ENCODE assay signal across 19 cellular contexts in the genomic region with DNA sequence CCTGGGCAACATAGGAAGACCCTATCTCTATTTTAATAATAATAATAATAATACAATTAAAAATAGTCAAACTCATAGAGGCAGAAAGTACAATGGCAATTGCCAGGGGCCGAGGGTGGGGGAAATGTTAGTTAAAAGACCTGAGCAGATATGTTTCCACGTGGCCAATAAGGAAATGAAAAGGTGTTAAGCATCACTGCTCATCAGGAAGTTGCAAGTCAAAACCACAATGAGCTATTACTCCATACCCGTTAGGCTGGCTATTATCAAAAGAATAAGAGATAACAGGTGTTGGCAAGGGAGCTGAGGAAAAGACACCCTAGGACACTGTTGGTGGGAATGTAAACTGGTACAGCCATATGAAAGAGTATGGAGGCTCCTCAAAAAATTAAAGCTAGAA.
A peak's percentile ranks its signal among the peaks of the same experiment; 100 is the strongest.
DNase-seq lines count a peak whose midpoint lies in the region; ATAC-seq and TF ChIP-seq lines count a peak whose summit lies in the region.
"Had no signal": no experiment of that assay in that cellular context is flagged by ENCODE, and none has a peak within 500 bp of the region (broad histone marks: within the 10 kb centered on the region; RNA-seq: fewer than 3 reads in every experiment).

No MANE protein-coding gene starts in this region.

- CTCF ChIA-PET in OCI-LY7 (lab: Charles Lee; ENCODE audit: unreplicated experiment) = no interaction called here

- H3K9me3 Mint-ChIP-seq in stimulated activated memory B cell treated with anti-CD40 and anti-IgM and Interleukin-4, amounts not matched to agents 10 μg/mL and 1 μg/mL and 100 μg/mL, for 72 hours = peaks cover 7% of the 10 kb centered on the region

- H3K27ac ChIP-seq in BLaER1 treated with 17β-estradiol and CSF1 and Interleukin-3, amounts not matched to agents 10 nM and 100 nM = peak overlapping the region in 7 of 11 experiments; percentile 57 to 84 (median 76); a peak in 15 of 22 replicates
- no peak overlapping the region for H3K27ac ChIP-seq in OCI-LY7 (ENCODE audit: low read depth, low read length, poor library complexity, severe bottlenecking)

- peaks cover 7% of the 10 kb centered on the region for H3K4me1 Mint-ChIP-seq in stimulated activated memory B cell treated with anti-CD40 and anti-IgM and Interleukin-4, amounts not matched to agents 10 μg/mL and 1 μg/mL and 100 μg/mL, for 72 hours

- no peak overlapping the region for H3K4me3 Mint-ChIP-seq in stimulated activated memory B cell treated with anti-CD40 and anti-IgM and Interleukin-4, amounts not matched to agents 10 μg/mL and 1 μg/mL and 100 μg/mL, for 72 hours
- H3K4me3 Mint-ChIP-seq: CD8-positive, alpha-beta T cell had no signal

- H3K27ac Mint-ChIP-seq in stimulated activated memory B cell treated with anti-CD40 and anti-IgM and Interleukin-4, amounts not matched to agents 10 μg/mL and 1 μg/mL and 100 μg/mL, for 72 hours = no peak overlapping the region
- H3K27ac Mint-ChIP-seq: CD8-positive, alpha-beta T cell had no signal

- peak; percentile 39 for ATAC-seq in stimulated activated memory B cell treated with anti-CD40 and anti-IgM and Interleukin-4, amounts not matched to agents 10 μg/mL and 1 μg/mL and 100 μg/mL, for 72 hours
- ATAC-seq: CD8-positive, alpha-beta T cell; SK-N-SH treated with all-trans-retinoic acid at 6 μM for 48 hours had no signal

- H3K4me1 ChIP-seq in BLaER1 treated with 17β-estradiol and CSF1 and Interleukin-3, amounts not matched to agents 10 nM and 100 nM = peaks cover 0 to 14% (median 11%) of the 10 kb centered on the region in 10 experiments; a peak in 13 of 20 replicates
- peaks cover 4% of the 10 kb centered on the region for H3K4me1 ChIP-seq in OCI-LY7 (ENCODE audit: insufficient read depth, low read length, poor library complexity, severe bottlenecking)

- H3K36me3 ChIP-seq in BLaER1 treated with 17β-estradiol and CSF1 and Interleukin-3, amounts not matched to agents 10 nM and 100 nM = 0 out of 22 replicates have a peak, but pooled peaks cover 0 to 4% (median 0%) of the 10 kb centered on the region in 11 experiments
- H3K36me3 ChIP-seq in OCI-LY7 (ENCODE audit: insufficient read depth, low read length) = no peaks in the 10 kb centered on the region

- no peaks in the 10 kb centered on the region for H3K27me3 Mint-ChIP-seq in stimulated activated memory B cell treated with anti-CD40 and anti-IgM and Interleukin-4, amounts not matched to agents 10 μg/mL and 1 μg/mL and 100 μg/mL, for 72 hours

- no peaks in the 10 kb centered on the region for H4K20me1 ChIP-seq in BLaER1 treated with 17β-estradiol and CSF1 and Interleukin-3, amounts not matched to agents 10 nM and 100 nM
- no peaks in the 10 kb centered on the region for H4K20me1 ChIP-seq in OCI-LY7 (ENCODE audit: insufficient read depth, low read length)

- no TSS peak for BruUV-seq in OCI-LY7 (replicated peaks; lab: Mats Ljungman, UMichigan)

- no peaks in the 10 kb centered on the region for H3K9me2 ChIP-seq in OCI-LY7 (ENCODE audit: insufficient read depth, low read length)

- peak overlapping the region in 9 of 11 experiments; percentile 21 to 65 (median 44); a peak in 12 of 22 replicates for H3K4me2 ChIP-seq in BLaER1 treated with 17β-estradiol and CSF1 and Interleukin-3, amounts not matched to agents 10 nM and 100 nM
- no peak overlapping the region for H3K4me2 ChIP-seq in OCI-LY7 (ENCODE audit: low read length)

- H3K27me3 ChIP-seq in BLaER1 treated with 17β-estradiol and CSF1 and Interleukin-3, amounts not matched to agents 10 nM and 100 nM = no peaks in the 10 kb centered on the region

- DNase-seq in GM12865 (ENCODE audit: low read depth) (peak; percentile 2), OCI-LY7 (ENCODE audit: low spot score) (peak; percentile 30), NCI-H2171 (lab: John Stamatoyannopoulos, UW) (no peak), RKO (ENCODE audit: low spot score) (no peak), hepatic stellate cell (ENCODE audit: low spot score) (no peak)
- DNase-seq: CD8-positive, alpha-beta T cell; DND-41; H7; Kasumi-1; MM.1S; NCI-H1417; NCI-H1694 treated with DMSO at 0.1 percent for 48 hours; NCI-H2081 treated with DMSO at 0.1 percent for 48 hours; NCI-H446; NCI-H526; SIG-M5 had no signal

- no peaks in the 10 kb centered on the region for H3K79me2 ChIP-seq in OCI-LY7 (ENCODE audit: insufficient read depth, low read depth, low read length)

- H2AFZ ChIP-seq in OCI-LY7 (ENCODE audit: low read length) = no peak overlapping the region

- peak overlapping the region in 4 of 11 experiments; percentile 14 to 45 (median 34); a peak in 4 of 22 replicates for H3K9ac ChIP-seq in BLaER1 treated with 17β-estradiol and CSF1 and Interleukin-3, amounts not matched to agents 10 nM and 100 nM

- H3K36me3 Mint-ChIP-seq in stimulated activated memory B cell treated with anti-CD40 and anti-IgM and Interleukin-4, amounts not matched to agents 10 μg/mL and 1 μg/mL and 100 μg/mL, for 72 hours = peaks cover 5% of the 10 kb centered on the region

- H3K4me3 ChIP-seq in BLaER1 treated with 17β-estradiol and CSF1 and Interleukin-3, amounts not matched to agents 10 nM and 100 nM = no peak overlapping the region; a peak in 2 of 20 replicates
- H3K4me3 ChIP-seq in GM12865 (ENCODE audit: low read depth, low read length) (no peak overlapping the region), OCI-LY7 (ENCODE audit: low read depth, low read length, poor library complexity, severe bottlenecking) (no peak overlapping the region)

- POLR2A ChIA-PET in OCI-LY7 (lab: Charles Lee) = interaction anchor here (0.6 kb wide), 1 partner anchor 12 kb away, joined by 3 read pairs; no protein-coding TSS in a partner anchor

- TF ChIP-seq CTCF in GM12865 (IDR thresholded peaks at IDR 0.05; ENCODE audit: insufficient read depth, low read depth, low read length, missing control alignments) (no peak), OCI-LY7 (conservative IDR thresholded peaks at IDR 0.05; ENCODE audit: low read length) (no peak)

- H3K9me3 ChIP-seq in BLaER1 treated with 17β-estradiol and CSF1 and Interleukin-3, amounts not matched to agents 10 nM and 100 nM (replicated peaks in 1 of 11) = peaks cover 33 to 56% (median 41%) of the 10 kb centered on the region in 11 experiments
- H3K9me3 ChIP-seq in OCI-LY7 (ENCODE audit: low read length) = peaks cover 8% of the 10 kb centered on the region; the same call in 1 of the 2 replicates

- intact Hi-C loops in OCI-LY7 (cut with micrococcal nuclease; ENCODE audit: unreplicated experiment) = no loop called here

Comparison
In these comparisons a context has a peak if more than half of its experiments do, and no peak if none do; other contexts are left out.
1. DNase-seq: peak in GM12865 (single experiment) and OCI-LY7 (single experiment); none in NCI-H2171 (single experiment), RKO (single experiment) and hepatic stellate cell (single experiment).